19 cellular contexts compared by ENCODE assay signal in the genomic region with DNA sequence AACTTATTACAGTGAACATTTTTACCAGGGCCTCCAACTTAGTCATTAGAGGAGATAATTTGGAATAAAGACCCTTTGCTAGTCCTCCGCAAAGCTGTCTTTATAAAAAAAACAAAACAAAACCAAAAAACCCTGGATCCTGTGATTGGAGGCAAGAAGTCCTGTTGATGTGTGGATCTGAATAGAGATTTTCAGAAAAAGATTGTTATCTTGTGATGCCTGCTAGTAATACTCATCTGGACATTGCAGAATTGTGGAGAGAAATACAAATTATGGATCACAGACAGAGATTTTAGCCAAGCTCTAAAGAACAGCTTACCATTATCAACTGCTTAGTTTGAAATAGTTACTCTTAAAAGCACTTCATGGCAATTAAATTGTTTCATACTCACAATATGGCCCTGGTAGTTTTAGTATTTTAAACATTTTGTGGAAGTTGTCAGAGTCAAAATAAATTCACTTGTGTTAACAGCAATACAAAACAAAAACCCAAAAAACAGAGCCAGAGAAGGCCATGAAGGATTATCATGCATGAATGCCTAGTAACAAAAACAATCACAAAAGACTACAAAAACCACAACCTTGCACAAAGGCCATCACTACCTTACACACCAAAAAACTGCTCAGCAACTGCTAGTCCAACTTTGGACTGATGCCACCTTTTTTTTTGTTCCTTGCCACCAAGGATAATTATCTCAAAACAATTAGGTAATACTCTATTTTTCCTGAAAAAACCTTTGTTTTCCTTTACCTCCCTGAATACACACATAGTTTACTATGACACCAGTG.
DNase-seq lines count a peak whose midpoint lies in the region; ATAC-seq and TF ChIP-seq lines count a peak whose summit lies in the region.
"Had no signal": no experiment of that assay in that cellular context is flagged by ENCODE, and none has a peak within 500 bp of the region (broad histone marks: within the 10 kb centered on the region; RNA-seq: fewer than 3 reads in every experiment).

No MANE protein-coding gene starts in this region.

- H3K27ac Mint-ChIP-seq in activated CD4-positive, alpha-beta memory T cell treated with anti-CD3 and anti-CD28 coated beads for 36 hours, result no peak overlapping the region
- no peak overlapping the region for H3K27ac Mint-ChIP-seq in osteocyte (ENCODE audit: unreplicated experiment)
- H3K27ac Mint-ChIP-seq: CD8-positive, alpha-beta memory T cell had no signal

- H3K36me3 Mint-ChIP-seq in activated CD4-positive, alpha-beta memory T cell treated with anti-CD3 and anti-CD28 coated beads for 36 hours, result no peaks in the 10 kb centered on the region
- H3K36me3 Mint-ChIP-seq in osteocyte (ENCODE audit: unreplicated experiment), result no peaks in the 10 kb centered on the region
- H3K36me3 Mint-ChIP-seq: CD8-positive, alpha-beta memory T cell had no signal

- H3K27me3 Mint-ChIP-seq in activated CD4-positive, alpha-beta memory T cell treated with anti-CD3 and anti-CD28 coated beads for 36 hours, result no peaks in the 10 kb centered on the region
- no peaks in the 10 kb centered on the region for H3K27me3 Mint-ChIP-seq in osteocyte (ENCODE audit: unreplicated experiment)
- H3K27me3 Mint-ChIP-seq: CD8-positive, alpha-beta memory T cell had no signal

- intact Hi-C loops in activated CD4-positive, alpha-beta memory T cell treated with anti-CD3 and anti-CD28 coated beads for 36 hours (cut with micrococcal nuclease), result no loop called here

- TF ChIP-seq CTCF in AG10803 (conservative IDR thresholded peaks at IDR 0.05; ENCODE audit: low read length) (no peak), fibroblast of pulmonary artery (IDR thresholded peaks at IDR 0.05; ENCODE audit: low read length, missing control alignments) (no peak), osteocyte (IDR thresholded peaks at IDR 0.05) (no peak)

- peak; percentile 6 for DNase-seq in AG10803 (ENCODE audit: low read depth)
- peak; percentile 87 for DNase-seq in COR-L47 (lab: John Stamatoyannopoulos, UW)
- peak; percentile 24 for DNase-seq in NCI-H774 (lab: John Stamatoyannopoulos, UW)
- peak; percentile 26 for DNase-seq in fibroblast of pulmonary artery (ENCODE audit: low read depth)
- no peak for DNase-seq in activated CD4-positive, alpha-beta memory T cell treated with anti-CD3 and anti-CD28 coated beads for 36 hours
- DNase-seq in osteocyte (ENCODE audit: extremely low spot score, unreplicated experiment), result no peak
- no peak for DNase-seq in NCI-H2107 treated with DMSO at 0.1 percent for 48 hours (lab: John Stamatoyannopoulos, UW; ENCODE audit: unreplicated experiment)
- DNase-seq: BE2C; CD8-positive, alpha-beta memory T cell; DMS 273 treated with DMSO at 0.1 percent for 48 hours; H7; KG1; MG63; NCI-H1092 treated with DMSO at 0.1 percent for 48 hours; NCI-H187 treated with DMSO at 0.1 percent for 48 hours; NCI-H82; Peyer's patch; SIG-M5 had no signal

- no peaks in the 10 kb centered on the region for H3K4me1 Mint-ChIP-seq in activated CD4-positive, alpha-beta memory T cell treated with anti-CD3 and anti-CD28 coated beads for 36 hours (ENCODE audit: low read depth)
- H3K4me1 Mint-ChIP-seq in osteocyte (ENCODE audit: unreplicated experiment), result peaks cover 23% of the 10 kb centered on the region
- H3K4me1 Mint-ChIP-seq: CD8-positive, alpha-beta memory T cell had no signal

- POLR2A ChIA-PET in activated CD4-positive, alpha-beta memory T cell treated with anti-CD3 and anti-CD28 coated beads for 36 hours (lab: Charles Lee), result no interaction called here

- H3K4me3 Mint-ChIP-seq in activated CD4-positive, alpha-beta memory T cell treated with anti-CD3 and anti-CD28 coated beads for 36 hours, result no peak overlapping the region
- no peak overlapping the region for H3K4me3 Mint-ChIP-seq in osteocyte (ENCODE audit: unreplicated experiment)
- H3K4me3 Mint-ChIP-seq: CD8-positive, alpha-beta memory T cell had no signal

- peaks cover 13% of the 10 kb centered on the region for H3K9me3 Mint-ChIP-seq in activated CD4-positive, alpha-beta memory T cell treated with anti-CD3 and anti-CD28 coated beads for 36 hours
- peaks cover 4% of the 10 kb centered on the region for H3K9me3 Mint-ChIP-seq in osteocyte (ENCODE audit: unreplicated experiment)

- H3K4me3 ChIP-seq in AG10803 (ENCODE audit: low read length) (no peak overlapping the region), fibroblast of pulmonary artery (replicated peaks; ENCODE audit: low read depth, low read length) (no peak overlapping the region)
- H3K4me3 ChIP-seq: MG63, Peyer's patch had no signal

- ATAC-seq in HG03432 (IDR thresholded peaks at IDR 0.05; ENCODE audit: unreplicated experiment), result no peak

- CTCF ChIA-PET in activated CD4-positive, alpha-beta memory T cell treated with anti-CD3 and anti-CD28 coated beads for 36 hours (lab: Charles Lee), result no interaction called here

Comparison
In these comparisons a context has a peak if more than half of its experiments do, and no peak if none do; other contexts are left out.
1. DNase-seq: peak in AG10803 (single experiment), COR-L47 (single experiment), NCI-H774 (single experiment) and fibroblast of pulmonary artery (single experiment); none in activated CD4-positive, alpha-beta memory T cell treated with anti-CD3 and anti-CD28 coated beads for 36 hours (single experiment), osteocyte (single experiment) and NCI-H2107 treated with DMSO at 0.1 percent for 48 hours (single experiment).